ENCODE assay signal across 17 cellular contexts in the genomic region with DNA sequence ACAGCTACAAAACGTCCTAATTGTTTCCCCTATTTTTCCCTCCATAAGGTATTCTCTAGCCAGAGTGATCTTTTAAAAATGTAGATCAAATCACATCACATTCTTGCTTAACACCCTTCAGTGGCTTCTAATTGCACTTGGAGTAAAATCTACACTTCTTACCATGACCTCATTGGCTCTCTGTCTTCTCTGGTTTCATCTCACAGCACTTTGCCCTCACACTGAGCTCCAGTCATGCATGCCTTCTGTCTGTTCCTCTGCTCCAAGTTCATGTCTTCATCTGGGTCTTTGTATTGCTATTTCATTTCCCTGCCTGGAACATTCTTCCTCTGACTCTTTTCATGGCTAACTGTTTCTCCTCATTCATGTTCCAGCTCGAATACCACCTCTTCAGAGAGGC.
DNase-seq lines count a peak whose midpoint lies in the region; ATAC-seq and TF ChIP-seq lines count a peak whose summit lies in the region.
"Had no signal": no experiment of that assay in that cellular context is flagged by ENCODE, and none has a peak within 500 bp of the region (broad histone marks: within the 10 kb centered on the region; RNA-seq: fewer than 3 reads in every experiment).

No MANE protein-coding gene starts in this region.

- H3K4me3 ChIP-seq in GM12865 (ENCODE audit: low read depth, low read length) = no peak overlapping the region
- H3K4me3 ChIP-seq: A549, gastrocnemius medialis, MG63, pancreas, PC-9 had no signal

- H3K27me3 Mint-ChIP-seq in activated T-helper 17 cell treated with anti-CD3 and anti-CD28 coated beads, Interleukin-2, amount 50 U/mL, for 72 hours = no peaks in the 10 kb centered on the region
- H3K27me3 Mint-ChIP-seq: CD8-positive, alpha-beta memory T cell had no signal

- no peaks in the 10 kb centered on the region for H3K4me1 Mint-ChIP-seq in activated T-helper 17 cell treated with anti-CD3 and anti-CD28 coated beads, Interleukin-2, amount 50 U/mL, for 72 hours
- H3K4me1 Mint-ChIP-seq: CD8-positive, alpha-beta memory T cell had no signal

- no peak for TF ChIP-seq CTCF in GM12865 (IDR thresholded peaks at IDR 0.05; ENCODE audit: insufficient read depth, low read depth, low read length, missing control alignments)

- peak; percentile 81 for ATAC-seq in GM19351 (IDR thresholded peaks at IDR 0.05; ENCODE audit: unreplicated experiment)
- ATAC-seq in HG02852 (IDR thresholded peaks at IDR 0.05; ENCODE audit: unreplicated experiment) = peak; percentile 52
- peak; percentile 83 for ATAC-seq in HG03571 (IDR thresholded peaks at IDR 0.05; ENCODE audit: unreplicated experiment)
- no peak for ATAC-seq in activated T-helper 17 cell treated with anti-CD3 and anti-CD28 coated beads, Interleukin-2, amount 50 U/mL, for 72 hours (replicated peaks)
- ATAC-seq: A549; activated naive CD4-positive, alpha-beta T cell treated with anti-CD3 and anti-CD28 coated beads, Interleukin-2, amount 50 U/mL, for 72 hours; gastrocnemius medialis; pancreas; WTC11 had no signal

- no peak overlapping the region for H3K27ac Mint-ChIP-seq in activated T-helper 17 cell treated with anti-CD3 and anti-CD28 coated beads, Interleukin-2, amount 50 U/mL, for 72 hours
- H3K27ac Mint-ChIP-seq: activated naive CD4-positive, alpha-beta T cell treated with anti-CD3 and anti-CD28 coated beads, Interleukin-2, amount 50 U/mL, for 72 hours; CD8-positive, alpha-beta memory T cell; WTC11 had no signal

- H3K9me3 Mint-ChIP-seq in activated T-helper 17 cell treated with anti-CD3 and anti-CD28 coated beads, Interleukin-2, amount 50 U/mL, for 72 hours = peaks cover 22% of the 10 kb centered on the region
- H3K9me3 Mint-ChIP-seq: WTC11 had no signal

- peak; percentile 15 for DNase-seq in GM12865 (ENCODE audit: low read depth)
- DNase-seq in epidermal melanocyte (ENCODE audit: insufficient read length, low spot score) = no peak
- DNase-seq in NOMO-1 treated with DMSO at 0.1 percent for 48 hours (lab: John Stamatoyannopoulos, UW; ENCODE audit: unreplicated experiment) = no peak
- no peak for DNase-seq in NCI-H510A (lab: John Stamatoyannopoulos, UW)
- DNase-seq: CD8-positive, alpha-beta memory T cell; gastrocnemius medialis; MG63; pancreas; PC-9; stimulated activated CD4-positive, alpha-beta T cell treated with anti-CD3 and anti-CD28 coated beads, Interleukin-12 subunit alpha, Interleukin-12 subunit beta, amount 100 ng/mL, for 4 hours had no signal

- H3K4me3 Mint-ChIP-seq in activated T-helper 17 cell treated with anti-CD3 and anti-CD28 coated beads, Interleukin-2, amount 50 U/mL, for 72 hours = no peak overlapping the region
- H3K4me3 Mint-ChIP-seq: CD8-positive, alpha-beta memory T cell; WTC11 had no signal

- no peaks in the 10 kb centered on the region for H3K36me3 Mint-ChIP-seq in activated T-helper 17 cell treated with anti-CD3 and anti-CD28 coated beads, Interleukin-2, amount 50 U/mL, for 72 hours (ENCODE audit: low read depth)
- H3K36me3 Mint-ChIP-seq: activated naive CD4-positive, alpha-beta T cell treated with anti-CD3 and anti-CD28 coated beads, Interleukin-2, amount 50 U/mL, for 72 hours; CD8-positive, alpha-beta memory T cell; WTC11 had no signal
